Comparison of ENCODE assay signal across 9 cellular contexts in genomic region chr18:59308201-59309014, GRCh38. TPM values are rescaled to one million over a fixed set of nuclear protein-coding genes. Genes with fewer than 3 reads are reported as not detected.
DNase-seq lines count a peak whose midpoint lies in the region; ATAC-seq and TF ChIP-seq lines count a peak whose summit lies in the region.
"Had no signal": no experiment of that assay in that cellular context is flagged by ENCODE, and none has a peak within 500 bp of the region (broad histone marks: within the 10 kb centered on the region; RNA-seq: fewer than 3 reads in every experiment).

No MANE protein-coding gene starts in this region.

- ATAC-seq in SK-N-SH treated with all-trans-retinoic acid at 6 μM for 48 hours (peak; percentile 99), upper lobe of right lung (peak; percentile 98)
- peak; percentile 94 to 96 for ATAC-seq in activated naive CD4-positive, alpha-beta T cell treated with anti-CD3 and anti-CD28 coated beads, Interleukin-2, amount 50 U/mL, for 72 hours

- no peaks in the 10 kb centered on the region for H3K9me3 Mint-ChIP-seq in activated naive CD4-positive, alpha-beta T cell treated with anti-CD3 and anti-CD28 coated beads, Interleukin-2, amount 50 U/mL, for 72 hours

- peak overlapping the region in 1 of 2 donors; percentile 34 for H3K27ac Mint-ChIP-seq in activated naive CD4-positive, alpha-beta T cell treated with anti-CD3 and anti-CD28 coated beads, Interleukin-2, amount 50 U/mL, for 72 hours

- peak overlapping the region; percentile 4; the same call in 1 of the 2 replicates for H3K4me3 ChIP-seq in H7 (ENCODE audit: insufficient read depth, low read depth, low read length)
- H3K4me3 ChIP-seq in MG63, result peak overlapping the region; percentile 26
- H3K4me3 ChIP-seq in upper lobe of right lung, result peak overlapping the region; percentile 30

- peak; percentile 84 for TF ChIP-seq CTCF in upper lobe of right lung (IDR thresholded peaks at IDR 0.05)

- H3K27me3 ChIP-seq in H7 (ENCODE audit: control insufficient read depth, insufficient read depth, low read length) (peaks cover 20% of the 10 kb centered on the region), MG63 (no peaks in the 10 kb centered on the region; the same call in 1 of the 2 replicates), upper lobe of right lung (peaks cover 28% of the 10 kb centered on the region)

- peaks cover 9% of the 10 kb centered on the region for H3K4me1 ChIP-seq in upper lobe of right lung

- H3K36me3 ChIP-seq in H7 (replicated peaks; ENCODE audit: control insufficient read depth, insufficient read depth, low read length) (no peaks in the 10 kb centered on the region), MG63 (no peaks in the 10 kb centered on the region), upper lobe of right lung (no peaks in the 10 kb centered on the region)

- H3K9me3 ChIP-seq in MG63 (no peaks in the 10 kb centered on the region), upper lobe of right lung (no peaks in the 10 kb centered on the region)

- no peaks in the 10 kb centered on the region for H3K36me3 Mint-ChIP-seq in activated naive CD4-positive, alpha-beta T cell treated with anti-CD3 and anti-CD28 coated beads, Interleukin-2, amount 50 U/mL, for 72 hours

- intact Hi-C loops in cardiac septum (cut with DNase I) (loop anchor here (2.0 kb wide), 1 partner anchor 94 kb away; no protein-coding TSS in a partner anchor), posterior vena cava (cut with DNase I) (loop anchor here (2.0 to 10.0 kb wide), 2 partner anchors 94 to 96 kb away; no protein-coding TSS in a partner anchor), upper lobe of right lung (cut with DNase I) (loop anchor here (10.0 kb wide), 1 partner anchor 96 kb away; no protein-coding TSS in a partner anchor)

- no peak overlapping the region for H3K27ac ChIP-seq in upper lobe of right lung

- peak; percentile 80 for DNase-seq in Daoy (ENCODE audit: low read depth)
- DNase-seq in H7, result peak; percentile 91
- peak; percentile 65 for DNase-seq in MG63
- peak; percentile 67 to 88 for DNase-seq in activated naive CD4-positive, alpha-beta T cell treated with anti-CD3 and anti-CD28 coated beads, Interleukin-2, amount 50 U/mL, for 72 hours (ENCODE audit: low spot score in 2 of 2)
- peak; percentile 80 for DNase-seq in cardiac septum (ENCODE audit: low spot score)
- peak; percentile 92 for DNase-seq in posterior vena cava (ENCODE audit: low spot score)
- DNase-seq in upper lobe of right lung, result peak; percentile 88

TF ChIP-seq in SK-N-SH treated with all-trans-retinoic acid at 6 μM for 48 hours, 23 proteins besides CTCF, POLR2A, EP300 and RAD21:
- TF ChIP-seq ISL1 (CRISPR knock-in tag; IDR thresholded peaks at IDR 0.05), result no peak
- TF ChIP-seq ZFP30 (CRISPR knock-in tag; IDR thresholded peaks at IDR 0.05), result peak; percentile 48; the same call in 1 of the 2 replicates

RNA-seq across cellular contexts. Expression of gene CPLX4, which starts 10.0 kb away (rescaled TPM):
- total RNA-seq in Daoy (2014; rRNA removed; shearing (Covaris generic)), result not detected in 2 replicates
- total RNA-seq in H7 (2014; rRNA removed; shearing (Covaris generic)), result not detected in 2 replicates
- not detected in 2 replicates for total RNA-seq in MG63 (2014; rRNA removed; shearing (Covaris generic); ENCODE audit: low replicate concordance)
- not detected for total RNA-seq in activated naive CD4-positive, alpha-beta T cell treated with anti-CD3 and anti-CD28 coated beads, Interleukin-2, amount 50 U/mL, for 72 hours
- total RNA-seq in cardiac septum (not detected), posterior vena cava (not detected), upper lobe of right lung (not detected)

RNA-seq across cellular contexts. Expression of gene RAX, which starts 35.2 kb away (rescaled TPM):
- not detected in 2 replicates for total RNA-seq in Daoy (2014; rRNA removed; shearing (Covaris generic))
- total RNA-seq in H7 (2014; rRNA removed; shearing (Covaris generic)), result not detected in 2 replicates
- total RNA-seq in MG63 (2014; rRNA removed; shearing (Covaris generic); ENCODE audit: low replicate concordance), result not detected in 2 replicates
- total RNA-seq in activated naive CD4-positive, alpha-beta T cell treated with anti-CD3 and anti-CD28 coated beads, Interleukin-2, amount 50 U/mL, for 72 hours, result under 1 TPM in 1 of 2 donors, not detected in 1; 0.56 TPM
- total RNA-seq in cardiac septum (not detected), posterior vena cava (not detected), upper lobe of right lung (not detected)
- total RNA-seq: mononuclear cell had no signal

RNA-seq across cellular contexts. Expression of gene LMAN1, which starts 50.7 kb away (rescaled TPM):
- 107 and 120 TPM in 2 replicates for total RNA-seq in Daoy (2014; rRNA removed; shearing (Covaris generic))
- 65.7 and 75.2 TPM in 2 replicates for total RNA-seq in H7 (2014; rRNA removed; shearing (Covaris generic))
- total RNA-seq in MG63 (2014; rRNA removed; shearing (Covaris generic); ENCODE audit: low replicate concordance), result 79.1 and 127 TPM in 2 replicates
- total RNA-seq in activated naive CD4-positive, alpha-beta T cell treated with anti-CD3 and anti-CD28 coated beads, Interleukin-2, amount 50 U/mL, for 72 hours, result 100 to 1,000 TPM; 141 to 144 TPM
- total RNA-seq in cardiac septum (50.8 TPM), posterior vena cava (10 to 100 TPM; 57.8 to 58.8 TPM), upper lobe of right lung (63.1 TPM)
